In the genomic region with DNA sequence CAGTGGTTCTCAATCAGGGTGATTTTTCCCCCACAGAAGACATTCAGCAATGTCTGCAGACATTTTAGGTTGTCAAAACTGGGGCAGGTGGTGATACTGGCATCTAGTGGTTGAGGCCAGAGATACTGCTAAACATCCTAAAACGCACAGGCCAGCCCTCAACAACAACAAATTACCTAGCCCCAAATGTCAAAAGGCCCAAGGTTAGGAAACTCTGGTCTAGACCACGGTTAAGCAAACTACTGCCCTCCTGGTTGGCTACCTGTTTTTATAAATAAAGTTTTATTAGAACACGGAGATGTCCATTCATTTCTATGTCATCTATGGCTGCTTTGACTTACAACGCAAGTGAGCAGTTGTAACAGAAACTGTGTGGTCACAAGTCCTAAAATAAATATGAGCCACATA, we compare ENCODE assay signal across 8 cellular contexts.
DNase-seq lines count a peak whose midpoint lies in the region; ATAC-seq and TF ChIP-seq lines count a peak whose summit lies in the region.

No MANE protein-coding gene starts in this region.

- no peaks in the 10 kb centered on the region for H3K36me3 ChIP-seq in right atrium auricular region

- H3K27me3 ChIP-seq in right atrium auricular region, result no peaks in the 10 kb centered on the region

- DNase-seq in Caki2 (ENCODE audit: low read depth), result peak; percentile 13
- DNase-seq in GM20000 (ENCODE audit: low spot score), result peak; percentile 50
- DNase-seq in HK-2 (ENCODE audit: unreplicated experiment), result peak; percentile 24
- peak; percentile 68 for DNase-seq in SK-MEL-5 (ENCODE audit: low read depth, low spot score)
- peak in 1 of 2 donors; percentile 56 for DNase-seq in activated naive CD4-positive, alpha-beta T cell treated with anti-CD3 and anti-CD28 coated beads, Interleukin-2, amount 50 U/mL, for 72 hours (ENCODE audit: low spot score in 2 of 2)
- no peak for DNase-seq in right atrium auricular region (ENCODE audit: low spot score)
- peak in 3 of 4 experiments; percentile 30 to 43 (median 43) for DNase-seq in stimulated activated CD4-positive, alpha-beta T cell treated with anti-CD3 and anti-CD28 coated beads, Interleukin-1b, Interleukin-23, amount 100 ng/mL, for 24 hours (ENCODE audit: low read depth in 4 of 4, low spot score in 1 of 4)
- DNase-seq in NCI-H510A (lab: John Stamatoyannopoulos, UW), result no peak

- H3K36me3 Mint-ChIP-seq in activated naive CD4-positive, alpha-beta T cell treated with anti-CD3 and anti-CD28 coated beads, Interleukin-2, amount 50 U/mL, for 72 hours, result peaks cover 0 to 6% of the 10 kb centered on the region in 2 donors

- peaks cover 6% of the 10 kb centered on the region in 2 donors for H3K9me3 Mint-ChIP-seq in activated naive CD4-positive, alpha-beta T cell treated with anti-CD3 and anti-CD28 coated beads, Interleukin-2, amount 50 U/mL, for 72 hours

- no peaks in the 10 kb centered on the region for H3K4me1 ChIP-seq in right atrium auricular region

- peak overlapping the region; percentile 66 to 84 for H3K27ac Mint-ChIP-seq in activated naive CD4-positive, alpha-beta T cell treated with anti-CD3 and anti-CD28 coated beads, Interleukin-2, amount 50 U/mL, for 72 hours

- no peak overlapping the region for H3K27ac ChIP-seq in right atrium auricular region

- in situ Hi-C loops in Caki2 (cut with HindIII; ENCODE audit: low pct_unique_long_range_greater_than_20kb, low sequenced_read_pairs), result no loop called here
- in situ Hi-C loops in SK-MEL-5 (cut with HindIII; ENCODE audit: low pct_unique_long_range_greater_than_20kb, low sequenced_read_pairs), result no loop called here

- TF ChIP-seq CTCF in GM20000 (IDR thresholded peaks at IDR 0.05; ENCODE audit: extremely low read depth, missing control alignments) (peak; percentile 55), right atrium auricular region (IDR thresholded peaks at IDR 0.05) (peak; percentile 39 to 72)

- H3K4me3 ChIP-seq in right atrium auricular region, result no peak overlapping the region

- H3K9me3 ChIP-seq in right atrium auricular region, result no peaks in the 10 kb centered on the region

- peak; percentile 86 to 89 for ATAC-seq in activated naive CD4-positive, alpha-beta T cell treated with anti-CD3 and anti-CD28 coated beads, Interleukin-2, amount 50 U/mL, for 72 hours

Comparison
In these comparisons a context has a peak if more than half of its experiments do, and no peak if none do; other contexts are left out.
1. DNase-seq: peak in Caki2 (single experiment), GM20000 (single experiment), HK-2 (single experiment), SK-MEL-5 (single experiment) and stimulated activated CD4-positive, alpha-beta T cell treated with anti-CD3 and anti-CD28 coated beads, Interleukin-1b, Interleukin-23, amount 100 ng/mL, for 24 hours (3 of 4); none in right atrium auricular region (single experiment) and NCI-H510A (single experiment).